In genomic region chr20:63114693-63115069, GRCh38 we compare ENCODE assay signal across 15 cellular contexts.
"Had no signal": no experiment of that assay in that cellular context is flagged by ENCODE, and none has a peak within 500 bp of the region (broad histone marks: within the 10 kb centered on the region; RNA-seq: fewer than 3 reads in every experiment).

No MANE protein-coding gene starts in this region.

- ATAC-seq: activated CD8-positive, alpha-beta memory T cell treated with anti-CD3 and anti-CD28 coated beads, Interleukin-2, amount 10 ng/mL, durations not matched to agents 7 days and 5 days; activated T-cell treated with anti-CD3 and anti-CD28 coated beads, Interleukin-2, amount 50 U/mL, for 4 hours; left colon; sciatic nerve had no signal

- H3K4me1 Mint-ChIP-seq: activated CD8-positive, alpha-beta memory T cell treated with anti-CD3 and anti-CD28 coated beads, Interleukin-2, amount 10 ng/mL, durations not matched to agents 7 days and 5 days; activated naive CD8-positive, alpha-beta T cell treated with anti-CD3 and anti-CD28 coated beads for 36 hours; immature natural killer cell; nephron had no signal

- H3K4me3 ChIP-seq: breast epithelium, esophagus muscularis mucosa had no signal

- H3K27ac Mint-ChIP-seq: activated CD8-positive, alpha-beta memory T cell treated with anti-CD3 and anti-CD28 coated beads, Interleukin-2, amount 10 ng/mL, durations not matched to agents 7 days and 5 days; activated naive CD8-positive, alpha-beta T cell treated with anti-CD3 and anti-CD28 coated beads for 36 hours; immature natural killer cell; nephron; type B pancreatic cell had no signal

- H3K9me3 Mint-ChIP-seq: type B pancreatic cell had no signal

- H3K4me3 Mint-ChIP-seq: activated CD8-positive, alpha-beta memory T cell treated with anti-CD3 and anti-CD28 coated beads, Interleukin-2, amount 10 ng/mL, durations not matched to agents 7 days and 5 days; activated naive CD8-positive, alpha-beta T cell treated with anti-CD3 and anti-CD28 coated beads for 36 hours; activated T-cell treated with anti-CD3 and anti-CD28 coated beads, Interleukin-2, amount 50 U/mL, for 4 hours; immature natural killer cell; nephron; type B pancreatic cell had no signal

- DNase-seq: activated CD4-positive, alpha-beta T cell treated with anti-CD3 and anti-CD28 coated beads, Interleukin-2, amount 50 U/mL, for 48 hours; activated CD4-positive, CD25-positive, alpha-beta regulatory T cell treated with anti-CD3 and anti-CD28 coated beads, Interleukin-2, amount 50 U/mL, for 72 hours; activated CD8-positive, alpha-beta memory T cell treated with anti-CD3 and anti-CD28 coated beads, Interleukin-2, amount 10 ng/mL, durations not matched to agents 7 days and 5 days; activated naive CD8-positive, alpha-beta T cell treated with anti-CD3 and anti-CD28 coated beads for 36 hours; activated T-cell treated with anti-CD3 and anti-CD28 coated beads, Interleukin-2, amount 50 U/mL, for 4 hours; immature natural killer cell; left colon; mammary epithelial cell; stimulated activated CD4-positive, alpha-beta T cell treated with anti-CD3 and anti-CD28 coated beads, Interleukin-2, amount 100 ng/mL, for 48 hours; stimulated activated naive CD4-positive, alpha-beta T cell treated with Interleukin-2 at 50 U/mL for 16 hours had no signal

- H3K36me3 Mint-ChIP-seq: activated CD8-positive, alpha-beta memory T cell treated with anti-CD3 and anti-CD28 coated beads, Interleukin-2, amount 10 ng/mL, durations not matched to agents 7 days and 5 days; activated naive CD8-positive, alpha-beta T cell treated with anti-CD3 and anti-CD28 coated beads for 36 hours; immature natural killer cell; type B pancreatic cell had no signal
